In genomic region chr22:28440517-28441366, GRCh38 we compare ENCODE assay signal across 11 cellular contexts.
A peak's percentile ranks its signal among the peaks of the same experiment; 100 is the strongest.
DNase-seq lines count a peak whose midpoint lies in the region; ATAC-seq and TF ChIP-seq lines count a peak whose summit lies in the region.
"Had no signal": no experiment of that assay in that cellular context is flagged by ENCODE, and none has a peak within 500 bp of the region (broad histone marks: within the 10 kb centered on the region; RNA-seq: fewer than 3 reads in every experiment).

No MANE protein-coding gene starts in this region.

- H3K9me3 ChIP-seq in body of pancreas (no peaks in the 10 kb centered on the region), thoracic aorta (no peaks in the 10 kb centered on the region)

- no peaks in the 10 kb centered on the region for H3K36me3 ChIP-seq in body of pancreas (replicated peaks in 1 of 2; ENCODE audit: insufficient read depth in 1 of 2, low read depth in 2 of 2)
- no peaks in the 10 kb centered on the region for H3K36me3 ChIP-seq in thoracic aorta

- peak; percentile 40 for DNase-seq in NCI-H2171 treated with DMSO at 0.1 percent for 48 hours (lab: John Stamatoyannopoulos, UW)
- no peak for DNase-seq in NCI-H2171 (lab: John Stamatoyannopoulos, UW)
- DNase-seq in body of pancreas: peak in 2 of 4 donors; percentile 17 to 19
- DNase-seq in left kidney (ENCODE audit: low read depth, low spot score): peak; percentile 35
- no peak for DNase-seq in thoracic aorta (ENCODE audit: low spot score)
- DNase-seq in central memory CD4-positive, alpha-beta T cell: no peak
- no peak for DNase-seq in SIG-M5 (lab: John Stamatoyannopoulos, UW)
- DNase-seq: activated CD4-positive, alpha-beta T cell treated with anti-CD3 and anti-CD28 coated beads, Interleukin-2, amount 50 U/mL, for 1 hour; aorta; stimulated activated naive CD4-positive, alpha-beta T cell treated with Interleukin-2 at 50 U/mL for 16 hours had no signal

- H3K27me3 ChIP-seq in body of pancreas (no peaks in the 10 kb centered on the region), thoracic aorta (replicated peaks; ENCODE audit: insufficient read depth) (no peaks in the 10 kb centered on the region)

- ATAC-seq in body of pancreas: peak; percentile 31
- ATAC-seq in thoracic aorta (ENCODE audit: insufficient number of reproducible peaks, low FRiP score, low read depth): no peak
- no peak for ATAC-seq in HG02981 (IDR thresholded peaks at IDR 0.05; ENCODE audit: unreplicated experiment)

- WGBS in body of pancreas, 2 donors: 49% methylated on average over 4 of the region's 4 CpGs

- TF ChIP-seq CTCF in body of pancreas (IDR thresholded peaks at IDR 0.05) (peak in 2 of 7 experiments; percentile 9 to 15), thoracic aorta (IDR thresholded peaks at IDR 0.05) (no peak)

- peak overlapping the region in 2 of 4 donors; percentile 29 to 60 for H3K27ac ChIP-seq in body of pancreas
- H3K27ac ChIP-seq in thoracic aorta: peak overlapping the region; percentile 72 to 81

- H3K4me1 ChIP-seq in body of pancreas (peaks cover 39% of the 10 kb centered on the region), thoracic aorta (ENCODE audit: control insufficient read depth in 1 of 2, low read depth in 2 of 2) (peaks cover 24 to 72% of the 10 kb centered on the region in 2 donors)

- no peak for TF ChIP-seq POLR2A in body of pancreas (IDR thresholded peaks at IDR 0.05)

- intact Hi-C loops in body of pancreas (cut with DNase I): loop anchor here (10.0 kb wide), 1 partner anchor 416 kb away; no protein-coding TSS in a partner anchor

- H3K4me3 ChIP-seq in body of pancreas (no peak overlapping the region), thoracic aorta (peak overlapping the region; percentile 86)

Comparison
In these comparisons a context has a peak if more than half of its experiments do, and no peak if none do; other contexts are left out.
1. DNase-seq: peak in NCI-H2171 treated with DMSO at 0.1 percent for 48 hours (single experiment) and left kidney (single experiment); none in NCI-H2171 (single experiment), thoracic aorta (single experiment), central memory CD4-positive, alpha-beta T cell (single experiment) and SIG-M5 (single experiment).